16 cellular contexts compared by ENCODE assay signal in the genomic region with DNA sequence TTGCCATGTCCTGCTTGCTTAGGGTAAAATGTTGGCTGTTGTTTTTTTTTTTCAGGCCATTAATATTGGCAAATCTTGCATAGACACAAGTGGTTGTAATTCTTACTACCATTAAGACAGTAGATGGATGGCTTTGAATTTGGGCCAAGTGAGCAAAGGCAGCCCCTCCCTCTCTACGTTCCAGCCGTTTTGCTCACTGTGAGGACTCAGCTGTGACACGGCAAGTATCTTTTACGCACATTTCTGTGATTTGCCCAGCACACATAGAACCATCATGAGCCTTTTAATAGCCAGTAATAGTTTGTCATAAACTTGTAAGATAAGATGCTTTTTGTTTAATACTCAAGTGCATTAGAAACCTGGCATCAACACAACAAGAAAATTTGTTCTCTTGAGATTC.
DNase-seq lines count a peak whose midpoint lies in the region; ATAC-seq and TF ChIP-seq lines count a peak whose summit lies in the region.
"Had no signal": no experiment of that assay in that cellular context is flagged by ENCODE, and none has a peak within 500 bp of the region (broad histone marks: within the 10 kb centered on the region; RNA-seq: fewer than 3 reads in every experiment).

No MANE protein-coding gene starts in this region.

- peak; percentile 70; the same call in 2 of the 3 replicates for ATAC-seq in RWPE2 (ENCODE audit: low read depth)
- ATAC-seq: A549, Panc1 had no signal

- WGBS in transverse colon (ENCODE audit: low coverage in 1 of 2), 2 donors, result 18 to 48% methylated on average over 4 of the region's 4 CpGs

- peaks cover 3% of the 10 kb centered on the region for H3K9me3 ChIP-seq in RWPE2 (ENCODE audit: severe bottlenecking)
- H3K9me3 ChIP-seq in transverse colon, result no peaks in the 10 kb centered on the region
- H3K9me3 ChIP-seq: A549 had no signal

- H3K27ac ChIP-seq in RWPE2 (ENCODE audit: poor library complexity, severe bottlenecking), result peak overlapping the region; percentile 11
- no peak overlapping the region for H3K27ac ChIP-seq in transverse colon
- H3K27ac ChIP-seq: A549, SJSA1 had no signal

- in situ Hi-C loops in transverse colon (cut with MboI; ENCODE audit: low pct_ligation_motif_present in 1 of 4, low pct_unique_long_range_greater_than_20kb in 1 of 4, low sequenced_read_pairs in 3 of 4), result no loop called here

- intact Hi-C loops in transverse colon (cut with DNase I; ENCODE audit: low total_unique reads), result no loop called here

- TF ChIP-seq CTCF in RWPE2 (IDR thresholded peaks at IDR 0.05; ENCODE audit: poor library complexity, severe bottlenecking), result no peak
- no peak for TF ChIP-seq CTCF in transverse colon (IDR thresholded peaks at IDR 0.05)

- no peak for TF ChIP-seq EP300 in transverse colon (IDR thresholded peaks at IDR 0.05; ENCODE audit: low read depth)

- DNase-seq in DMS79 (lab: John Stamatoyannopoulos, UW) (peak; percentile 74), LoVo (ENCODE audit: low spot score) (peak; percentile 6), RWPE2 (ENCODE audit: low spot score) (no peak), left kidney (ENCODE audit: low read depth, low spot score) (peak; percentile 30), transverse colon (no peak), glomerular visceral epithelial cell (ENCODE audit: extremely low spot score) (no peak), pons (ENCODE audit: low spot score) (no peak)
- DNase-seq: DMS53, Karpas-422, NCI-H1436 treated with DMSO at 0.1 percent for 48 hours, NCI-H1930, NCI-H2171, NCI-H748 treated with DMSO at 0.1 percent for 48 hours had no signal

- no peaks in the 10 kb centered on the region for H3K36me3 ChIP-seq in RWPE2 (ENCODE audit: low read depth)
- no peaks in the 10 kb centered on the region for H3K36me3 ChIP-seq in transverse colon
- H3K36me3 ChIP-seq: SJSA1 had no signal

- H3K4me1 ChIP-seq in RWPE2 (ENCODE audit: insufficient read depth, poor library complexity, severe bottlenecking), result peaks cover 12% of the 10 kb centered on the region
- no peaks in the 10 kb centered on the region for H3K4me1 ChIP-seq in transverse colon
- H3K4me1 ChIP-seq: A549, SJSA1 had no signal

- no peaks in the 10 kb centered on the region for H3K27me3 ChIP-seq in RWPE2 (ENCODE audit: insufficient read depth, poor library complexity, severe bottlenecking)
- H3K27me3 ChIP-seq in transverse colon, result no peaks in the 10 kb centered on the region
- H3K27me3 ChIP-seq: SJSA1 had no signal

- H3K4me3 ChIP-seq in RWPE2 (ENCODE audit: severe bottlenecking), result no peak overlapping the region
- H3K4me3 ChIP-seq in transverse colon, result no peak overlapping the region
- H3K4me3 ChIP-seq: A549, SJSA1 had no signal

- TF ChIP-seq POLR2A in transverse colon (IDR thresholded peaks at IDR 0.05), result no peak

Comparison
In these comparisons a context has a peak if more than half of its experiments do, and no peak if none do; other contexts are left out.
1. DNase-seq: peak in DMS79 (single experiment), LoVo (single experiment) and left kidney (single experiment); none in RWPE2 (single experiment), transverse colon (single experiment), glomerular visceral epithelial cell (single experiment) and pons (single experiment).